Comparison of ENCODE assay signal across 13 cellular contexts in genomic region chr6:161216616-161217205, GRCh38.
"Had no signal": no experiment of that assay in that cellular context is flagged by ENCODE, and none has a peak within 500 bp of the region (broad histone marks: within the 10 kb centered on the region; RNA-seq: fewer than 3 reads in every experiment).

No MANE protein-coding gene starts in this region.

- H3K4me1 Mint-ChIP-seq: naive B cell; stimulated activated memory B cell treated with anti-CD40 and anti-IgM and Interleukin-4, amounts not matched to agents 10 μg/mL and 1 μg/mL and 100 μg/mL, for 72 hours had no signal

- H3K9me3 ChIP-seq: tibial nerve, uterus had no signal

- H3K27me3 ChIP-seq: tibial nerve, uterus had no signal

- H3K4me1 ChIP-seq: tibial nerve, uterus had no signal

- H3K4me3 Mint-ChIP-seq: naive B cell; stimulated activated memory B cell treated with anti-CD40 and anti-IgM and Interleukin-4, amounts not matched to agents 10 μg/mL and 1 μg/mL and 100 μg/mL, for 72 hours had no signal

- H3K9me3 Mint-ChIP-seq: stimulated activated memory B cell treated with anti-CD40 and anti-IgM and Interleukin-4, amounts not matched to agents 10 μg/mL and 1 μg/mL and 100 μg/mL, for 72 hours had no signal

- DNase-seq: activated CD4-positive, alpha-beta T cell treated with anti-CD3 and anti-CD28 coated beads, Interleukin-2, amount 50 U/mL, for 48 hours; activated naive CD4-positive, alpha-beta T cell treated with anti-CD3 and anti-CD28 coated beads, Interleukin-2, amount 50 U/mL, for 16 hours; islet precursor cell; naive B cell; posterior cingulate gyrus; retina; stimulated activated CD4-positive, alpha-beta T cell treated with anti-CD3 and anti-CD28 coated beads, Interleukin-2, amount 100 ng/mL, for 48 hours; T1000; uterus; WERI-Rb-1 had no signal

- H3K36me3 ChIP-seq: uterus had no signal

- H3K27ac ChIP-seq: tibial nerve, uterus, WERI-Rb-1 had no signal

- H3K27ac Mint-ChIP-seq: activated T-helper 2 cell treated with anti-CD3 and anti-CD28 coated beads, Interferon-gamma antibody, Interleukin-2, Interleukin-4, amounts not matched to agents 10 μg/mL and 5 μg/mL and 100 μg/mL, durations not matched to agents 14 hours and 24 hours and 36 hours; naive B cell; stimulated activated memory B cell treated with anti-CD40 and anti-IgM and Interleukin-4, amounts not matched to agents 10 μg/mL and 1 μg/mL and 100 μg/mL, for 72 hours had no signal

- H3K4me3 ChIP-seq: tibial nerve, uterus had no signal

- H3K27me3 Mint-ChIP-seq: naive B cell; stimulated activated memory B cell treated with anti-CD40 and anti-IgM and Interleukin-4, amounts not matched to agents 10 μg/mL and 1 μg/mL and 100 μg/mL, for 72 hours had no signal
